Comparison of ENCODE assay signal across 1 cellular context in genomic region chr5:124665625-124666024, GRCh38.
TF ChIP-seq lines count a peak whose summit lies in the region.

No MANE protein-coding gene starts in this region.

TF ChIP-seq in IMR-90, 13 proteins besides CTCF, POLR2A, EP300 and RAD21 (continued from another document):
- no peak for TF ChIP-seq ELK1 (IDR thresholded peaks at IDR 0.05; ENCODE audit: borderline replicate concordance, low read depth, low read length)
- TF ChIP-seq MAFK (IDR thresholded peaks at IDR 0.05; ENCODE audit: low read depth, low read length): no peak
- TF ChIP-seq CEBPB (IDR thresholded peaks at IDR 0.05; ENCODE audit: low read depth, low read length): no peak
- no peak for TF ChIP-seq MXI1 (IDR thresholded peaks at IDR 0.05; ENCODE audit: borderline replicate concordance, low read depth, low read length)
- TF ChIP-seq RCOR1 (IDR thresholded peaks at IDR 0.05; ENCODE audit: insufficient replicate concordance, low read length): no peak
- TF ChIP-seq CHD1 (IDR thresholded peaks at IDR 0.05; ENCODE audit: low read depth, low read length): no peak
- no peak for TF ChIP-seq BHLHE40 (IDR thresholded peaks at IDR 0.05; ENCODE audit: low read depth, low read length)
- TF ChIP-seq SMC3 (IDR thresholded peaks at IDR 0.05; ENCODE audit: low read depth, low read length): no peak
